In the genomic region with DNA sequence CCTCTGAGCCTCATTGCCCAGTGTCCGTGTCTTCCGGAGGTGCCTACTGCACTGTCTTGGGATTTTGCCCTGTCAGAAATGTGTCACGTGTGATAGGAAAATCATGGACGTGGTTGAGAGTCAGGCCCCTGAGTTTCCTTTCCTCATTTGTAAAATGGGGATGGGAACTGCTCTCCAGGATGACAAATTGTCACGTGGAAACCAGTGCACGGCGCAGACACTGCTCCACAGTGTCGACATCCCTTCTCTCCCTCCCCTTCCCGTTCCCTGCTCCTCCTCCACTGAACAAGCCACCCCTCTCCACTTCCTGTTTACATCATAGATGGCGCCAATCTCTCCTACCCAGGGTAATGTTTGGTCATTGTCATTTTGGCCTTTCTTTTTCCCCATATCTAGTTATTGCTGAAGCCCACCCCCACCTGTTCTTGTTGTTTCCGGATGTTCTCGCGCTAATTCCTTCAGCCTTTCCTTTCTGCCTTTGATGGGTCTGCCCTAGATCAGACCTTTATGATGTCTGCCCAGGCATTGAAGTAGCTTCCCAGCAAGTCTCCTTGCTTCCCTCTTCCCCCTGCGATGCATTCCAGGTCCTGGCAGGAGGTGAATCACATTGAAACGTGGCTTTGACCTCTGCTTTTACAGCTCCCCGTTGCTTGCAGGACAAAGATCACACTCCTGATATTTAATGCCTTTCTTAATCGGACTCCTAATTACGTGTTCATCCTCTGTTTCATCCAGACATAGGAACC, we compare ENCODE assay signal across 14 cellular contexts.
A peak's percentile ranks its signal among the peaks of the same experiment; 100 is the strongest.
DNase-seq lines count a peak whose midpoint lies in the region; ATAC-seq and TF ChIP-seq lines count a peak whose summit lies in the region.
"Had no signal": no experiment of that assay in that cellular context is flagged by ENCODE, and none has a peak within 500 bp of the region (broad histone marks: within the 10 kb centered on the region; RNA-seq: fewer than 3 reads in every experiment).

No MANE protein-coding gene starts in this region.

- H3K4me3 ChIP-seq in duodenal mucosa (ENCODE audit: low read depth in 1 of 2, low read length in 2 of 2) = no peak overlapping the region
- no peak overlapping the region for H3K4me3 ChIP-seq in lung
- H3K4me3 ChIP-seq in tibial artery = no peak overlapping the region
- H3K4me3 ChIP-seq in CD8-positive, alpha-beta memory T cell (ENCODE audit: low read length) = no peak overlapping the region
- H3K4me3 ChIP-seq: PC-9 had no signal

- H3K4me1 ChIP-seq in duodenal mucosa (ENCODE audit: control insufficient read depth in 1 of 2, insufficient read depth in 2 of 2, low read length in 2 of 2) (peaks cover 8 to 9% of the 10 kb centered on the region in 2 donors), lung (ENCODE audit: control insufficient read depth in 2 of 2, insufficient read depth in 2 of 2, low read length in 2 of 2) (peaks cover 0 to 12% of the 10 kb centered on the region in 2 donors), tibial artery (no peaks in the 10 kb centered on the region)
- H3K4me1 ChIP-seq in CD8-positive, alpha-beta memory T cell (ENCODE audit: insufficient read depth, low read length) = no peaks in the 10 kb centered on the region

- POLR2A ChIA-PET in CD8-positive, alpha-beta memory T cell (lab: Charles Lee) = no interaction called here

- peak; percentile 83 for ATAC-seq in lung (ENCODE audit: insufficient read depth, low FRiP score)
- ATAC-seq in HG02885 (IDR thresholded peaks at IDR 0.05; ENCODE audit: poor library complexity, unreplicated experiment) = no peak

- H3K36me3 Mint-ChIP-seq in CD8-positive, alpha-beta memory T cell = peaks cover 9 to 50% (median 10%) of the 10 kb centered on the region in 3 donors

- intact Hi-C loops in tibial artery (cut with DNase I; ENCODE audit: low total_unique reads) = no loop called here

- no peaks in the 10 kb centered on the region for H3K27me3 Mint-ChIP-seq in CD8-positive, alpha-beta memory T cell
- H3K27me3 Mint-ChIP-seq: activated CD4-positive, alpha-beta T cell treated with anti-CD3 and anti-CD28 coated beads, Interleukin-2, amount 10 ng/mL, durations not matched to agents 24 days and 14 days had no signal

- H3K27ac ChIP-seq in duodenal mucosa (ENCODE audit: low read depth, low read length) (peak overlapping the region; percentile 28), lung (ENCODE audit: low read depth in 1 of 2, low read length in 1 of 2) (peak overlapping the region in 1 of 2 donors; percentile 79), tibial artery (no peak overlapping the region)
- no peak overlapping the region for H3K27ac ChIP-seq in CD8-positive, alpha-beta memory T cell (ENCODE audit: low read depth, low read length)
- H3K27ac ChIP-seq: 22Rv1, PC-9 had no signal

- DNase-seq in NCI-H748 (lab: John Stamatoyannopoulos, UW; ENCODE audit: unreplicated experiment) (peak; percentile 13), NCI-H748 treated with DMSO at 0.1 percent for 48 hours (lab: John Stamatoyannopoulos, UW) (no peak), lung (ENCODE audit: low spot score) (peak; percentile 50), tibial artery (peak; percentile 63 to 77), DMS 273 treated with DMSO at 0.1 percent for 48 hours (lab: John Stamatoyannopoulos, UW) (no peak)
- DNase-seq in CD8-positive, alpha-beta memory T cell = no peak
- DNase-seq: activated CD4-positive, alpha-beta T cell treated with anti-CD3 and anti-CD28 coated beads, Interleukin-2, amount 10 ng/mL, durations not matched to agents 24 days and 14 days; amniotic stem cell; GOT3; NCI-H1417 had no signal

- no peak overlapping the region for H3K9ac ChIP-seq in duodenal mucosa (ENCODE audit: low read depth in 1 of 2, low read length in 2 of 2)

- H3K9me3 Mint-ChIP-seq in CD8-positive, alpha-beta memory T cell = no peaks in the 10 kb centered on the region
- H3K9me3 Mint-ChIP-seq: activated CD4-positive, alpha-beta T cell treated with anti-CD3 and anti-CD28 coated beads, Interleukin-2, amount 10 ng/mL, durations not matched to agents 24 days and 14 days had no signal

- CTCF ChIA-PET in CD8-positive, alpha-beta memory T cell (lab: Charles Lee) = no interaction called here

- H3K4me3 Mint-ChIP-seq in CD8-positive, alpha-beta memory T cell = no peak overlapping the region
- H3K4me3 Mint-ChIP-seq: activated CD4-positive, alpha-beta T cell treated with anti-CD3 and anti-CD28 coated beads, Interleukin-2, amount 10 ng/mL, durations not matched to agents 24 days and 14 days had no signal

- TF ChIP-seq CTCF in lung (IDR thresholded peaks at IDR 0.05; ENCODE audit: control extremely low read depth, extremely low read depth) (no peak), tibial artery (IDR thresholded peaks at IDR 0.05) (no peak)

- peaks cover 5 to 6% of the 10 kb centered on the region in 2 donors for H3K36me3 ChIP-seq in duodenal mucosa (ENCODE audit: control insufficient read depth in 1 of 2, insufficient read depth in 2 of 2, low read length in 2 of 2)
- no peaks in the 10 kb centered on the region for H3K36me3 ChIP-seq in lung (ENCODE audit: control insufficient read depth in 2 of 2, insufficient read depth in 2 of 2, low read length in 2 of 2)
- H3K36me3 ChIP-seq in tibial artery = peaks cover 0 to 12% (median 0%) of the 10 kb centered on the region in 3 donors
- no peaks in the 10 kb centered on the region for H3K36me3 ChIP-seq in CD8-positive, alpha-beta memory T cell (ENCODE audit: insufficient read depth, low read length)

- 48 to 53% methylated on average over 18 of the region's 18 CpGs for WGBS in lung, 2 donors

- H3K27ac Mint-ChIP-seq in CD8-positive, alpha-beta memory T cell = peak overlapping the region in 1 of 8 donors; percentile 78
- H3K27ac Mint-ChIP-seq: activated CD4-positive, alpha-beta T cell treated with anti-CD3 and anti-CD28 coated beads, Interleukin-2, amount 10 ng/mL, durations not matched to agents 24 days and 14 days had no signal

- no peaks in the 10 kb centered on the region for H3K9me3 ChIP-seq in duodenal mucosa (ENCODE audit: control insufficient read depth in 1 of 2, low read length in 2 of 2)
- H3K9me3 ChIP-seq in lung (ENCODE audit: control insufficient read depth in 2 of 2, insufficient read depth in 1 of 2, low read length in 1 of 2) = no peaks in the 10 kb centered on the region
- H3K9me3 ChIP-seq in tibial artery = no peaks in the 10 kb centered on the region
- no peaks in the 10 kb centered on the region for H3K9me3 ChIP-seq in CD8-positive, alpha-beta memory T cell (ENCODE audit: low read length)

- peaks cover 39 to 68% (median 68%) of the 10 kb centered on the region in 3 donors for H3K4me1 Mint-ChIP-seq in CD8-positive, alpha-beta memory T cell

- H3K27me3 ChIP-seq in duodenal mucosa (ENCODE audit: control insufficient read depth in 1 of 2, insufficient read depth in 2 of 2, low read length in 2 of 2) (no peaks in the 10 kb centered on the region), lung (ENCODE audit: control insufficient read depth, insufficient read depth) (no peaks in the 10 kb centered on the region), tibial artery (no peaks in the 10 kb centered on the region)
- no peaks in the 10 kb centered on the region for H3K27me3 ChIP-seq in CD8-positive, alpha-beta memory T cell (ENCODE audit: insufficient read depth, low read length, poor library complexity, severe bottlenecking)

Comparison
In these comparisons a context has a peak if more than half of its experiments do, and no peak if none do; other contexts are left out.
1. DNase-seq: peak in NCI-H748 (single experiment), lung (single experiment) and tibial artery (2 of 2); none in NCI-H748 treated with DMSO at 0.1 percent for 48 hours (single experiment), DMS 273 treated with DMSO at 0.1 percent for 48 hours (single experiment) and CD8-positive, alpha-beta memory T cell (0 of 5).